In genomic region chr15:29924750-29925149, GRCh38 we compare ENCODE assay signal across 9 cellular contexts.
DNase-seq lines count a peak whose midpoint lies in the region; ATAC-seq and TF ChIP-seq lines count a peak whose summit lies in the region.
"Had no signal": no experiment of that assay in that cellular context is flagged by ENCODE, and none has a peak within 500 bp of the region (broad histone marks: within the 10 kb centered on the region; RNA-seq: fewer than 3 reads in every experiment).

No MANE protein-coding gene starts in this region.

- H3K27ac Mint-ChIP-seq in Caco-2 (ENCODE audit: unreplicated experiment): peak overlapping the region; percentile 87

- no peak overlapping the region for H3K4me3 ChIP-seq in Caco-2 (ENCODE audit: low read depth, low read length)
- H3K4me3 ChIP-seq in MG63: no peak overlapping the region
- no peak overlapping the region for H3K4me3 ChIP-seq in ectodermal cell (ENCODE audit: insufficient read depth, low read depth, low read length)
- H3K4me3 ChIP-seq in lung: no peak overlapping the region

- 7 to 9% methylated on average over 4 of the region's 4 CpGs for WGBS in ectodermal cell, 2 experiments
- WGBS in lung, 2 donors: 22 to 36% methylated on average over 4 of the region's 4 CpGs

- peaks cover 64% of the 10 kb centered on the region for H3K4me1 Mint-ChIP-seq in Caco-2 (ENCODE audit: low read depth, unreplicated experiment)

- peaks cover 18% of the 10 kb centered on the region for H3K36me3 Mint-ChIP-seq in Caco-2 (ENCODE audit: insufficient read depth, unreplicated experiment)

- no TSS peak for BruUV-seq in Caco-2 (replicated peaks; lab: Mats Ljungman, UMichigan)

- no peaks in the 10 kb centered on the region for H3K9me3 ChIP-seq in Caco-2
- peaks cover 2% of the 10 kb centered on the region; the same call in 1 of the 2 replicates for H3K9me3 ChIP-seq in MG63
- no peaks in the 10 kb centered on the region for H3K9me3 ChIP-seq in ectodermal cell (ENCODE audit: control insufficient read depth, low read length)
- no peaks in the 10 kb centered on the region for H3K9me3 ChIP-seq in lung (ENCODE audit: control insufficient read depth in 2 of 2, insufficient read depth in 1 of 2, low read length in 1 of 2)

- no peaks in the 10 kb centered on the region for H3K27me3 Mint-ChIP-seq in Caco-2 (ENCODE audit: insufficient read depth, unreplicated experiment)

- no peaks in the 10 kb centered on the region for H3K9me3 Mint-ChIP-seq in Caco-2 (ENCODE audit: unreplicated experiment)

- CTCF ChIA-PET in Caco-2 (lab: Charles Lee): interaction anchor here (1.3 to 3.7 kb wide), 12 partner anchors 8 to 212 kb away, joined by 5 to 85 read pairs (median 11); partner anchors contain the start of gene TJP1

- H3K27me3 ChIP-seq in Caco-2 (replicated peaks; ENCODE audit: control insufficient read depth, insufficient read depth, low read length) (no peaks in the 10 kb centered on the region), MG63 (no peaks in the 10 kb centered on the region), ectodermal cell (ENCODE audit: control insufficient read depth, insufficient read depth, low read length, poor library complexity, severe bottlenecking) (no peaks in the 10 kb centered on the region), lung (ENCODE audit: control insufficient read depth, insufficient read depth) (no peaks in the 10 kb centered on the region)

- peak; percentile 68 for ATAC-seq in lung (ENCODE audit: insufficient read depth, low FRiP score)
- ATAC-seq in GM18520 (IDR thresholded peaks at IDR 0.05; ENCODE audit: unreplicated experiment): no peak

- TF ChIP-seq CTCF in Caco-2 (IDR thresholded peaks at IDR 0.05; ENCODE audit: insufficient read depth in 1 of 2, low read depth in 1 of 2, low read length in 1 of 2, severe bottlenecking in 1 of 2, unreplicated experiment in 1 of 2): no peak
- TF ChIP-seq CTCF in lung (IDR thresholded peaks at IDR 0.05; ENCODE audit: control extremely low read depth, extremely low read depth): no peak

- H3K4me3 Mint-ChIP-seq in Caco-2 (ENCODE audit: unreplicated experiment): peak overlapping the region; percentile 68

- POLR2A ChIA-PET in Caco-2 (lab: Charles Lee): interaction anchor here (0.6 to 3.8 kb wide), 8 partner anchors 11 to 258 kb away, joined by 3 to 133 read pairs (median 6); partner anchors contain the start of gene TJP1

- H3K27ac ChIP-seq in ectodermal cell (ENCODE audit: insufficient read depth, low read depth, low read length, poor library complexity, severe bottlenecking): peak overlapping the region; percentile 57
- peak overlapping the region in 1 of 2 donors; percentile 74 for H3K27ac ChIP-seq in lung (ENCODE audit: low read depth in 1 of 2, low read length in 1 of 2)

- H3K36me3 ChIP-seq in Caco-2 (ENCODE audit: control insufficient read depth, insufficient read depth, low read length) (no peaks in the 10 kb centered on the region), MG63 (peaks cover 5% of the 10 kb centered on the region; the same call in 1 of the 2 replicates), ectodermal cell (ENCODE audit: control insufficient read depth, insufficient read depth, low read length) (no peaks in the 10 kb centered on the region), lung (ENCODE audit: control insufficient read depth in 2 of 2, insufficient read depth in 2 of 2, low read length in 2 of 2) (no peaks in the 10 kb centered on the region)

- intact Hi-C loops in Caco-2 (cut with micrococcal nuclease; ENCODE audit: unreplicated experiment): loop anchor here (1.0 to 5.0 kb wide), 6 partner anchors 11 to 188 kb away; no protein-coding TSS in a partner anchor
- intact Hi-C loops in head of caudate nucleus (cut with DNase I): loop anchor here (10.0 kb wide), 3 partner anchors 90 to 240 kb away; no protein-coding TSS in a partner anchor

- peak; percentile 91 to 96 for DNase-seq in Caco-2
- peak; percentile 33 for DNase-seq in MG63
- DNase-seq in lung (ENCODE audit: low spot score): peak; percentile 42
- no peak for DNase-seq in NCI-H446 (lab: John Stamatoyannopoulos, UW)
- DNase-seq in head of caudate nucleus: no peak
- DNase-seq in SHP77 (lab: John Stamatoyannopoulos, UW): no peak
- DNase-seq: amniotic stem cell had no signal

- H3K4me1 ChIP-seq in Caco-2 (peaks cover 64% of the 10 kb centered on the region), ectodermal cell (ENCODE audit: control insufficient read depth, insufficient read depth, low read length) (peaks cover 9% of the 10 kb centered on the region), lung (ENCODE audit: control insufficient read depth in 2 of 2, insufficient read depth in 2 of 2, low read length in 2 of 2) (peaks cover 6 to 11% of the 10 kb centered on the region in 2 donors)

Comparison
In these comparisons a context has a peak if more than half of its experiments do, and no peak if none do; other contexts are left out.
1. DNase-seq: peak in Caco-2 (2 of 2), MG63 (single experiment) and lung (single experiment); none in NCI-H446 (0 of 2), head of caudate nucleus (0 of 42) and SHP77 (0 of 2).